In genomic region chr2:16371751-16372150, GRCh38 we compare ENCODE assay signal across 26 cellular contexts.
"Had no signal": no experiment of that assay in that cellular context is flagged by ENCODE, and none has a peak within 500 bp of the region (broad histone marks: within the 10 kb centered on the region; RNA-seq: fewer than 3 reads in every experiment).

No MANE protein-coding gene starts in this region.

- H3K36me3 ChIP-seq: stomach, suprapubic skin, thoracic aorta, thyroid gland, tibial artery, tibial nerve, transverse colon, upper lobe of left lung, upper lobe of right lung, uterus, vagina had no signal

- H3K27ac ChIP-seq: stomach, suprapubic skin, testis, thoracic aorta, thyroid gland, tibial artery, tibial nerve, transverse colon, upper lobe of left lung, upper lobe of right lung, uterus, vagina had no signal

- DNase-seq: stimulated activated CD4-positive, alpha-beta T cell treated with anti-CD3 and anti-CD28 coated beads, Interleukin-2, amount 100 ng/mL, for 48 hours; stimulated activated CD4-positive, alpha-beta T cell treated with anti-CD3 and anti-CD28 coated beads, Interleukin-4, amount 100 ng/mL, for 1 hour; stimulated activated CD4-positive, alpha-beta T cell treated with anti-CD3 and anti-CD28 coated beads, Interleukin-4, amount 100 ng/mL, for 24 hours; stimulated activated CD4-positive, alpha-beta T cell treated with anti-CD3 and anti-CD28 coated beads, Interleukin-4, amount 100 ng/mL, for 4 hours; stimulated activated CD8-positive, alpha-beta memory T cell treated with anti-CD3 and anti-CD28 coated beads, Interleukin-4, amount 100 ng/mL, for 48 hours; stimulated activated naive B cell treated with anti-CD40 and anti-IgM and Interleukin-4, amounts not matched to agents 10 μg/mL and 1 μg/mL and 100 μg/mL, for 72 hours; stimulated activated naive CD4-positive, alpha-beta T cell; stimulated activated naive CD4-positive, alpha-beta T cell treated with Interleukin-2 at 50 U/mL for 16 hours; stimulated activated naive CD8-positive, alpha-beta T cell treated with anti-CD3 and anti-CD28 coated beads, Interleukin-15, amount 100 ng/mL, for 72 hours; stimulated activated naive CD8-positive, alpha-beta T cell treated with anti-CD3 and anti-CD28 coated beads, Interleukin-15, Interleukin-2, amounts not matched to agents 100 U/mL and 50 U/mL, for 24 hours; stomach; substantia nigra; testis; thyroid gland; tibial artery; transverse colon; trophoblast cell; upper lobe of left lung; upper lobe of right lung; uterus had no signal

- H3K4me3 ChIP-seq: stomach, suprapubic skin, testis, thoracic aorta, thyroid gland, tibial artery, tibial nerve, transverse colon, upper lobe of left lung, upper lobe of right lung, uterus, vagina had no signal

- H3K27me3 ChIP-seq: stomach, suprapubic skin, testis, thyroid gland, tibial artery, tibial nerve, transverse colon, upper lobe of left lung, upper lobe of right lung, uterus, vagina had no signal

- ATAC-seq: stimulated activated effector memory CD8-positive, alpha-beta T cell treated with anti-CD3 and anti-CD28 coated beads, Interleukin-12 subunit alpha, Interleukin-12 subunit beta, amount 100 ng/mL, for 72 hours; stimulated activated memory B cell treated with anti-CD40 and anti-IgM and Interleukin-4, amounts not matched to agents 10 μg/mL and 1 μg/mL and 100 μg/mL, for 72 hours; stimulated activated naive B cell treated with anti-CD40 and anti-IgM and Interleukin-4, amounts not matched to agents 10 μg/mL and 1 μg/mL and 100 μg/mL, for 72 hours; stimulated activated naive CD8-positive, alpha-beta T cell treated with anti-CD3 and anti-CD28 coated beads, Interleukin-15, amount 100 ng/mL, for 72 hours; stimulated activated naive CD8-positive, alpha-beta T cell treated with anti-CD3 and anti-CD28 coated beads, Interleukin-15, Interleukin-2, amounts not matched to agents 100 U/mL and 50 U/mL, for 24 hours; upper lobe of right lung had no signal

- H3K4me1 ChIP-seq: stomach, suprapubic skin, testis, thyroid gland, tibial artery, tibial nerve, transverse colon, upper lobe of left lung, upper lobe of right lung, uterus, vagina had no signal

- H3K9me3 ChIP-seq: stomach, suprapubic skin, testis, thoracic aorta, thyroid gland, tibial artery, transverse colon, upper lobe of left lung, upper lobe of right lung, uterus, vagina had no signal
